ENCODE assay signal across 10 cellular contexts in genomic region chr4:102734591-102735385, GRCh38. TPM values are rescaled to one million over a fixed set of nuclear protein-coding genes. Genes with fewer than 3 reads are reported as not detected.
DNase-seq lines count a peak whose midpoint lies in the region; TF ChIP-seq lines count a peak whose summit lies in the region.
"Had no signal": no experiment of that assay in that cellular context is flagged by ENCODE, and none has a peak within 500 bp of the region (broad histone marks: within the 10 kb centered on the region; RNA-seq: fewer than 3 reads in every experiment).

No MANE protein-coding gene starts in this region.

- H3K79me2 ChIP-seq in GM23248 (ENCODE audit: insufficient read depth) = 0 out of 2 replicates have a peak, but pooled peaks cover 5% of the 10 kb centered on the region

- TF ChIP-seq CTCF in fibroblast of villous mesenchyme (IDR thresholded peaks at IDR 0.05; ENCODE audit: insufficient read depth, low read depth, low read length) (no peak), suprapubic skin (IDR thresholded peaks at IDR 0.05) (no peak)

- TF ChIP-seq EP300 in suprapubic skin (IDR thresholded peaks at IDR 0.05) = no peak

- H3K4me1 ChIP-seq in GM23248 (ENCODE audit: insufficient read depth) (no peaks in the 10 kb centered on the region), suprapubic skin (peaks cover 4% of the 10 kb centered on the region)

- no peak overlapping the region for H2AFZ ChIP-seq in GM23248

- H3K27me3 ChIP-seq in GM23248 (replicated peaks; ENCODE audit: insufficient read depth) (no peaks in the 10 kb centered on the region), suprapubic skin (no peaks in the 10 kb centered on the region)

- peak overlapping the region; percentile 18; the same call in 1 of the 2 replicates for H3K27ac ChIP-seq in GM23248
- no peak overlapping the region for H3K27ac ChIP-seq in suprapubic skin
- H3K27ac ChIP-seq: 22Rv1 had no signal

- H4K20me1 ChIP-seq in GM23248 (ENCODE audit: insufficient read depth) = no peaks in the 10 kb centered on the region

- H3K9me3 ChIP-seq in GM23248 (ENCODE audit: low read depth) = no peaks in the 10 kb centered on the region
- no peaks in the 10 kb centered on the region for H3K9me3 ChIP-seq in suprapubic skin

- H3K4me2 ChIP-seq in GM23248 (ENCODE audit: unreplicated experiment) = no peak overlapping the region

- 96 to 97% methylated on average over 5 of the region's 5 CpGs for WGBS in GM23248 (ENCODE audit: low coverage in 1 of 2, low lambda C conversion rate in 2 of 2, missing lambda C conversion rate in 2 of 2), 2 experiments
- WGBS in suprapubic skin = 93% methylated on average over 5 of the region's 5 CpGs

- no peak overlapping the region for H3K4me3 ChIP-seq in GM23248
- H3K4me3 ChIP-seq in fibroblast of villous mesenchyme (ENCODE audit: low read depth, low read length) = no peak overlapping the region
- no peak overlapping the region for H3K4me3 ChIP-seq in suprapubic skin

- H3K9me2 ChIP-seq in GM23248 (ENCODE audit: insufficient read depth) = no peaks in the 10 kb centered on the region

- in situ Hi-C loops in GM23248 (cut with MboI) = no loop called here

- DNase-seq in DMS53 (lab: John Stamatoyannopoulos, UW) (peak; percentile 11), DMS53 treated with DMSO at 0.1 percent for 48 hours (lab: John Stamatoyannopoulos, UW; ENCODE audit: unreplicated experiment) (no peak), GM23248 (peak; percentile 53), M059J (ENCODE audit: low read depth) (peak; percentile 57), fibroblast of villous mesenchyme (ENCODE audit: low read depth) (peak; percentile 21), suprapubic skin (ENCODE audit: low spot score in 2 of 2) (no peak), NCI-H226 (no peak)
- no peak for DNase-seq in stimulated activated CD4-positive, alpha-beta T cell treated with anti-CD3 and anti-CD28 coated beads, Interleukin-12 subunit alpha, Interleukin-12 subunit beta, amount 100 ng/mL, for 4 hours
- DNase-seq: left cardiac atrium had no signal

- no peak overlapping the region for H3K9ac ChIP-seq in GM23248

- no peaks in the 10 kb centered on the region for H3K36me3 ChIP-seq in GM23248 (ENCODE audit: low read depth)
- H3K36me3 ChIP-seq in suprapubic skin = peaks cover 4% of the 10 kb centered on the region

- no peak for TF ChIP-seq POLR2A in suprapubic skin (IDR thresholded peaks at IDR 0.05)

- no peaks in the 10 kb centered on the region for H3F3A ChIP-seq in GM23248 (ENCODE audit: insufficient read depth)

RNA-seq across cellular contexts. Expression of gene MANBA, which starts 26.0 kb away (rescaled TPM):
- 20.5 and 23.4 TPM in 2 replicates for total RNA-seq in GM23248 (2014; rRNA removed; shearing (Covaris generic))
- polyA plus RNA-seq in GM23248 (2016; fragmentation: Nextera tagmentation; extraction: Ambion mirVana) = 16.2 and 16.6 TPM in 2 replicates
- 10.9 and 16.7 TPM in 2 replicates for total RNA-seq in M059J (2014; rRNA removed; shearing (Covaris generic))
- total RNA-seq in fibroblast of villous mesenchyme (53.5 and 70.5 TPM in 2 replicates), suprapubic skin (10 to 100 TPM; 11.0 to 36.1 (median 21.1) TPM)

Comparison
In these comparisons a context has a peak if more than half of its experiments do, and no peak if none do; other contexts are left out.
1. DNase-seq: peak in DMS53 (single experiment), GM23248 (single experiment), M059J (single experiment) and fibroblast of villous mesenchyme (single experiment); none in DMS53 treated with DMSO at 0.1 percent for 48 hours (single experiment), suprapubic skin (0 of 2), NCI-H226 (single experiment) and stimulated activated CD4-positive, alpha-beta T cell treated with anti-CD3 and anti-CD28 coated beads, Interleukin-12 subunit alpha, Interleukin-12 subunit beta, amount 100 ng/mL, for 4 hours (single experiment).